ENCODE assay signal across 15 cellular contexts in the genomic region with DNA sequence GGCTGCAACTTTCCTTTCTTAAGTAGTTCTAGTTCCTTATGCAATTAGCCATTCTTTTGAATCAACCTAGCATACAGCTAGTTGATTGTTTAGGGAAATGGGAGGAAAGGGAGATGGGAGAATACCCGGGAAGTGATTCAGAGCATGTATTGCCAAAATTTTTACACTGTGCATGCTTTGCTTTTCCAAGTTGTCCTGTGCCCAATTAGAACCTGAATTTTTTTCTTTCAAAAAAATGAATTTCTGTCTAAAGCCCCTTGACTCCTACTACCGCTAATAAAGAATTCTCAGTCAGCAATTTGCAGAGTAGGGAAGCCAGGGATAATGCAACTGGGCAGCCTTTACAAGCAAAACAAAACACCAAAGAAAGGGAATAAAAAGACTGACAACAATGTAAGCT.
DNase-seq lines count a peak whose midpoint lies in the region; ATAC-seq and TF ChIP-seq lines count a peak whose summit lies in the region.
"Had no signal": no experiment of that assay in that cellular context is flagged by ENCODE, and none has a peak within 500 bp of the region (broad histone marks: within the 10 kb centered on the region; RNA-seq: fewer than 3 reads in every experiment).

No MANE protein-coding gene starts in this region.

- no peaks in the 10 kb centered on the region for H3K9me3 Mint-ChIP-seq in endothelial cell (ENCODE audit: unreplicated experiment)
- peaks cover 12% of the 10 kb centered on the region for H3K9me3 Mint-ChIP-seq in activated CD4-positive, alpha-beta memory T cell treated with anti-CD3 and anti-CD28 coated beads for 36 hours

- H3K9me3 ChIP-seq in mesodermal cell (ENCODE audit: control insufficient read depth, low read length) = no peaks in the 10 kb centered on the region
- H3K9me3 ChIP-seq: BLaER1, heart right ventricle, lower lobe of right lung, pancreas had no signal

- H3K27me3 Mint-ChIP-seq in endothelial cell (ENCODE audit: unreplicated experiment) = peaks cover 1% of the 10 kb centered on the region
- H3K27me3 Mint-ChIP-seq in activated CD4-positive, alpha-beta memory T cell treated with anti-CD3 and anti-CD28 coated beads for 36 hours = no peaks in the 10 kb centered on the region

- peak; percentile 42 for DNase-seq in AG20443 (ENCODE audit: low spot score)
- peak; percentile 74 to 77 for DNase-seq in NCI-H446 (lab: John Stamatoyannopoulos, UW)
- DNase-seq in dermis blood vessel endothelial cell = peak; percentile 4
- no peak for DNase-seq in endothelial cell (ENCODE audit: low spot score)
- DNase-seq in activated CD4-positive, alpha-beta memory T cell treated with anti-CD3 and anti-CD28 coated beads for 36 hours = no peak
- DNase-seq: heart right ventricle; lower lobe of right lung; pancreas; stimulated activated naive CD4-positive, alpha-beta T cell; T-helper 9 cell had no signal

- CTCF ChIA-PET in activated CD4-positive, alpha-beta memory T cell treated with anti-CD3 and anti-CD28 coated beads for 36 hours (lab: Charles Lee) = no interaction called here

- H3K36me3 ChIP-seq in mesodermal cell (ENCODE audit: control insufficient read depth, insufficient read depth, low read length) = no peaks in the 10 kb centered on the region
- H3K36me3 ChIP-seq: BLaER1, heart right ventricle, lower lobe of right lung, pancreas had no signal

- POLR2A ChIA-PET in activated CD4-positive, alpha-beta memory T cell treated with anti-CD3 and anti-CD28 coated beads for 36 hours (lab: Charles Lee) = no interaction called here

- no peak overlapping the region for H3K27ac Mint-ChIP-seq in endothelial cell (ENCODE audit: unreplicated experiment)
- no peak overlapping the region for H3K27ac Mint-ChIP-seq in activated CD4-positive, alpha-beta memory T cell treated with anti-CD3 and anti-CD28 coated beads for 36 hours

- peak overlapping the region; percentile 19 for H3K27ac ChIP-seq in mesodermal cell (ENCODE audit: low read depth, low read length, severe bottlenecking)
- H3K27ac ChIP-seq: BLaER1, heart right ventricle, lower lobe of right lung, pancreas had no signal

- no peak for ATAC-seq in HG02852 (IDR thresholded peaks at IDR 0.05; ENCODE audit: unreplicated experiment)
- ATAC-seq in HG03460 (IDR thresholded peaks at IDR 0.05; ENCODE audit: unreplicated experiment) = no peak
- ATAC-seq: heart right ventricle, lower lobe of right lung, Panc1, pancreas had no signal

- no peaks in the 10 kb centered on the region for H3K36me3 Mint-ChIP-seq in endothelial cell (ENCODE audit: low read depth, unreplicated experiment)
- H3K36me3 Mint-ChIP-seq in activated CD4-positive, alpha-beta memory T cell treated with anti-CD3 and anti-CD28 coated beads for 36 hours = no peaks in the 10 kb centered on the region

- intact Hi-C loops in activated CD4-positive, alpha-beta memory T cell treated with anti-CD3 and anti-CD28 coated beads for 36 hours (cut with micrococcal nuclease) = no loop called here

- H3K4me1 ChIP-seq in mesodermal cell (ENCODE audit: control insufficient read depth, insufficient read depth, low read length, poor library complexity, severe bottlenecking) = peaks cover 5% of the 10 kb centered on the region
- H3K4me1 ChIP-seq: BLaER1, lower lobe of right lung had no signal

- H3K4me3 ChIP-seq in mesodermal cell (ENCODE audit: extremely low read depth, insufficient read depth, low read length, poor library complexity, severe bottlenecking) = no peak overlapping the region
- H3K4me3 ChIP-seq: BLaER1, heart right ventricle, lower lobe of right lung, pancreas had no signal

- 60% methylated on average over 1 of the region's 2 CpGs; no CpG with 5 or more reads in 1 of the 2 experiments for WGBS in mesodermal cell (ENCODE audit: insufficient coverage in 2 of 2), 2 experiments

- H3K4me1 Mint-ChIP-seq in endothelial cell (ENCODE audit: unreplicated experiment) = no peaks in the 10 kb centered on the region
- no peaks in the 10 kb centered on the region for H3K4me1 Mint-ChIP-seq in activated CD4-positive, alpha-beta memory T cell treated with anti-CD3 and anti-CD28 coated beads for 36 hours (ENCODE audit: low read depth)

- no peak overlapping the region for H3K4me3 Mint-ChIP-seq in endothelial cell (ENCODE audit: unreplicated experiment)
- no peak overlapping the region for H3K4me3 Mint-ChIP-seq in activated CD4-positive, alpha-beta memory T cell treated with anti-CD3 and anti-CD28 coated beads for 36 hours

- no peak for TF ChIP-seq CTCF in endothelial cell (IDR thresholded peaks at IDR 0.05; ENCODE audit: unreplicated experiment)

Comparison
In these comparisons a context has a peak if more than half of its experiments do, and no peak if none do; other contexts are left out.
1. DNase-seq: peak in AG20443 (single experiment), NCI-H446 (2 of 2) and dermis blood vessel endothelial cell (single experiment); none in endothelial cell (single experiment) and activated CD4-positive, alpha-beta memory T cell treated with anti-CD3 and anti-CD28 coated beads for 36 hours (single experiment).